In the genomic region with DNA sequence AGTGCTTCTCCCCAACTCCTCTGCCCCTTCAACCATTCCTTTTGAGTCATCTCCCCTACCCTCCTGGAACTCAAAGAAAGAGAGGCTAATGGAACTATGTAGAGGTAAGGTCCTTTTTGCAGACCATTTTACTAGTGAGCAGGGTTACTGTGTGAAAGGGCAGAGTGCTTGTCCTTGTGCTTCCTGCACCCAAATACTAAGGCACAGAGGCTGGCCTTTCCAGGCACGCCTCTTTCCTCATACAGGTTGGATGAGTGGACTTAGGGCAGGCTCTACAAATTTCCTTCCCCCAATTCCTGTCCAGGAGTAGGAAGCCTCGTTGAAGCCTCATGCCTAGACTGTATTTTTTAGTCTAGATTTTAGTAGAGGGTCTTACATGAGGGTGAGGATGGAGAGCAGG, we compare ENCODE assay signal across 20 cellular contexts.
A peak's percentile ranks its signal among the peaks of the same experiment; 100 is the strongest.
DNase-seq lines count a peak whose midpoint lies in the region; ATAC-seq, FAIRE-seq and TF ChIP-seq lines count a peak whose summit lies in the region.
"Had no signal": no experiment of that assay in that cellular context is flagged by ENCODE, and none has a peak within 500 bp of the region (broad histone marks: within the 10 kb centered on the region; RNA-seq: fewer than 3 reads in every experiment).

No MANE protein-coding gene starts in this region.

- H3K27ac Mint-ChIP-seq in nephron: peak overlapping the region; percentile 92 to 96 (median 95)
- H3K27ac Mint-ChIP-seq in CD8-positive, alpha-beta T cell: no peak overlapping the region
- H3K27ac Mint-ChIP-seq: CD4-positive, alpha-beta memory T cell had no signal

- intact Hi-C loops in upper lobe of right lung (cut with DNase I): no loop called here
- intact Hi-C loops in CD8-positive, alpha-beta T cell (cut with DNase I, micrococcal nuclease): no loop called here

- no peak for FAIRE-seq in frontal cortex (lab: Jason Lieb, UNC)
- FAIRE-seq: A549, D721Med, G401.6, GM19239 had no signal

- no peaks in the 10 kb centered on the region for H3K79me2 ChIP-seq in trophoblast cell (ENCODE audit: control insufficient read depth, insufficient read depth, low read length, poor library complexity)

- TF ChIP-seq CTCF in nephron (IDR thresholded peaks at IDR 0.05; ENCODE audit: unreplicated experiment in 3 of 3): no peak
- no peak for TF ChIP-seq CTCF in upper lobe of right lung (IDR thresholded peaks at IDR 0.05)
- TF ChIP-seq CTCF in CD8-positive, alpha-beta T cell (IDR thresholded peaks at IDR 0.05): no peak

- H3K4me3 ChIP-seq in trophoblast cell (ENCODE audit: low read depth, low read length): no peak overlapping the region
- no peak overlapping the region for H3K4me3 ChIP-seq in upper lobe of right lung
- H3K4me3 ChIP-seq in CD8-positive, alpha-beta T cell (ENCODE audit: low read depth, low read length): no peak overlapping the region
- H3K4me3 ChIP-seq: A549 had no signal

- no peak overlapping the region for H2BK120ac ChIP-seq in trophoblast cell (ENCODE audit: insufficient read depth, low read length, poor library complexity)

- POLR2A ChIA-PET in CD8-positive, alpha-beta T cell (lab: Charles Lee): no interaction called here

- H3K4ac ChIP-seq in trophoblast cell (ENCODE audit: low read depth, low read length): no peak overlapping the region

- ATAC-seq in esophagus mucosa: peak; percentile 78
- no peak for ATAC-seq in upper lobe of right lung
- ATAC-seq in CD8-positive, alpha-beta T cell: no peak
- ATAC-seq: A549, HCT116 had no signal

- H3K9me3 ChIP-seq in trophoblast cell (ENCODE audit: insufficient read depth, low read depth, low read length): no peaks in the 10 kb centered on the region
- no peaks in the 10 kb centered on the region for H3K9me3 ChIP-seq in upper lobe of right lung
- H3K9me3 ChIP-seq in CD8-positive, alpha-beta T cell (ENCODE audit: low read length): no peaks in the 10 kb centered on the region
- H3K9me3 ChIP-seq: A549, BE2C had no signal

- no peaks in the 10 kb centered on the region for H3K36me3 Mint-ChIP-seq in nephron (ENCODE audit: low read depth)
- H3K36me3 Mint-ChIP-seq in CD8-positive, alpha-beta T cell: no peaks in the 10 kb centered on the region
- H3K36me3 Mint-ChIP-seq: CD4-positive, alpha-beta memory T cell had no signal

- H2BK5ac ChIP-seq in trophoblast cell (ENCODE audit: low read depth, low read length, poor library complexity): no peak overlapping the region

- H4K12ac ChIP-seq in trophoblast cell (ENCODE audit: low read depth, low read length): no peak overlapping the region

- no peaks in the 10 kb centered on the region for H3K27me3 Mint-ChIP-seq in nephron (ENCODE audit: low read depth)
- peaks cover 6% of the 10 kb centered on the region for H3K27me3 Mint-ChIP-seq in CD8-positive, alpha-beta T cell (ENCODE audit: low read depth)

- no peak overlapping the region for H3K27ac ChIP-seq in trophoblast cell (ENCODE audit: low read depth, low read length)
- H3K27ac ChIP-seq in upper lobe of right lung: peak overlapping the region; percentile 33
- H3K27ac ChIP-seq in CD8-positive, alpha-beta T cell (ENCODE audit: low read depth, low read length): no peak overlapping the region
- H3K27ac ChIP-seq: A549, C4-2B, HL-60 had no signal

- CTCF ChIA-PET in CD8-positive, alpha-beta T cell (lab: Charles Lee): no interaction called here

- peak overlapping the region; percentile 2 for H2BK12ac ChIP-seq in trophoblast cell (ENCODE audit: low read length)

- H4K8ac ChIP-seq in trophoblast cell (ENCODE audit: low read depth, low read length): no peak overlapping the region

- no peaks in the 10 kb centered on the region for H3K9me3 Mint-ChIP-seq in nephron
- H3K9me3 Mint-ChIP-seq in CD8-positive, alpha-beta T cell: no peaks in the 10 kb centered on the region
- H3K9me3 Mint-ChIP-seq: CD4-positive, alpha-beta memory T cell had no signal

- no peak overlapping the region for H3K4me3 Mint-ChIP-seq in nephron
- H3K4me3 Mint-ChIP-seq in CD8-positive, alpha-beta T cell: no peak overlapping the region
- H3K4me3 Mint-ChIP-seq: CD4-positive, alpha-beta memory T cell had no signal

- no peak overlapping the region for H3K18ac ChIP-seq in trophoblast cell (ENCODE audit: low read length)

- H3K14ac ChIP-seq in trophoblast cell (ENCODE audit: low read length): no peak overlapping the region

- peaks cover 0 to 13% of the 10 kb centered on the region in 2 experiments for H3K4me1 ChIP-seq in trophoblast cell (ENCODE audit: control insufficient read depth in 1 of 2, insufficient read depth in 2 of 2, low read length in 2 of 2)
- peaks cover 8% of the 10 kb centered on the region for H3K4me1 ChIP-seq in upper lobe of right lung
- no peaks in the 10 kb centered on the region for H3K4me1 ChIP-seq in CD8-positive, alpha-beta T cell (ENCODE audit: insufficient read depth, low read length)
- H3K4me1 ChIP-seq: A549, BE2C had no signal

- H3K4me2 ChIP-seq in trophoblast cell (ENCODE audit: low read length): no peak overlapping the region
- H3K4me2 ChIP-seq: A549 had no signal

- peaks cover 84% of the 10 kb centered on the region for H3K4me1 Mint-ChIP-seq in nephron
- no peaks in the 10 kb centered on the region for H3K4me1 Mint-ChIP-seq in CD8-positive, alpha-beta T cell (ENCODE audit: low read depth)
- H3K4me1 Mint-ChIP-seq: CD4-positive, alpha-beta memory T cell had no signal

- H3K9ac ChIP-seq in trophoblast cell (ENCODE audit: low read length): no peak overlapping the region

- no peak overlapping the region for H3K23ac ChIP-seq in trophoblast cell (ENCODE audit: low read length)

- no CpG with 5 or more reads among the region's 2 CpGs for WGBS in trophoblast cell (ENCODE audit: extremely low coverage, insufficient coverage, insufficient read length)

- H3K36me3 ChIP-seq in trophoblast cell (ENCODE audit: control insufficient read depth in 1 of 2, insufficient read depth in 2 of 2, low read length in 2 of 2) (no peaks in the 10 kb centered on the region), upper lobe of right lung (no peaks in the 10 kb centered on the region)
- H3K36me3 ChIP-seq in CD8-positive, alpha-beta T cell (ENCODE audit: insufficient read depth, low read length): no peaks in the 10 kb centered on the region
- H3K36me3 ChIP-seq: BE2C had no signal

- no peak overlapping the region for H2AFZ ChIP-seq in trophoblast cell (ENCODE audit: insufficient read depth, low read length, poor library complexity)

- H3K27me3 ChIP-seq in trophoblast cell (ENCODE audit: insufficient read depth, low read length) (no peaks in the 10 kb centered on the region), upper lobe of right lung (no peaks in the 10 kb centered on the region)
- H3K27me3 ChIP-seq in CD8-positive, alpha-beta T cell (ENCODE audit: insufficient read depth, low read length): no peaks in the 10 kb centered on the region
- H3K27me3 ChIP-seq: BE2C had no signal

- peak overlapping the region; percentile 55 for H4K91ac ChIP-seq in trophoblast cell (ENCODE audit: low read depth, low read length)

- H3K79me1 ChIP-seq in trophoblast cell (ENCODE audit: low read length): peaks cover 2% of the 10 kb centered on the region

- no peak overlapping the region for H2AK5ac ChIP-seq in trophoblast cell (ENCODE audit: low read length)

- DNase-seq in trophoblast cell: no peak
- DNase-seq in upper lobe of right lung: no peak
- no peak for DNase-seq in frontal cortex (ENCODE audit: low spot score in 2 of 2)
- DNase-seq in CD8-positive, alpha-beta T cell: no peak
- no peak for DNase-seq in NCI-H1092 treated with DMSO at 0.1 percent for 48 hours (lab: John Stamatoyannopoulos, UW)
- DNase-seq: BE2C; CD4-positive, alpha-beta memory T cell; COR-L47; DMS153; DMS79 treated with DMSO at 0.1 percent for 48 hours; EL had no signal
